Comparison of ENCODE assay signal across 11 cellular contexts in the genomic region with DNA sequence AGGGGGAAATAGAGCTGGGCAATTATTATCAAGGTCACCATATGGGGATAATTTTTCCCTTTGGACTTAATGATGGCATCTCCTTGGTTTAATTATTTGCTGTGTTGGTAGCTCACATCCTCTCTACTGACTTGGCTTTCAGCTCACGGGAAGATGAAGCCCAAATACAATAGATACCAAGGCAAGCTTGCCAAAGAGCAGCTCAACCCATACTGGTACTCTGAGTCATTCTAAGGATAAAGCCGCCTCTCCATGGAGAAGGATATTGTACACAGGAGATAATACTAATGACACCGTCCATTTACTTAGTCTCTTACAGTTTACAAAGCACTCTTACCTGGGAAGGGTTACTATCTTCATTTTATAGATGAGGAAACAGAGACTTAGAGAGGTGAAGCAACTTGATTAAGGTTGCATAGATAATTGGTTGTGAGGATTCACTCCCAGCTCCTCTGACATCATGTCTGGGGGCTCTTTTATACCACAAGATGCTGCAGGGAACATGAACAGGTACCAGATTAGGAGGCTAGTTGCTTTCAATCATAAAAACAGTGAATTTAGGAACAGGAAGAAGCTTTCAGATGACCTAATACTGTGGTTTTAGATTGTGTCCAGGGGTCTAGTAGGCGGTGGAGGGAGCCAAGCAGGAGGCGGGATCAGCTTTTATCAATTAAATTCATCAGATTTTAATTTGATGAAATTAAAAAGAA. TPM values are rescaled to one million over a fixed set of nuclear protein-coding genes. Genes with fewer than 3 reads are reported as not detected.
DNase-seq lines count a peak whose midpoint lies in the region; ATAC-seq and TF ChIP-seq lines count a peak whose summit lies in the region.
"Had no signal": no experiment of that assay in that cellular context is flagged by ENCODE, and none has a peak within 500 bp of the region (broad histone marks: within the 10 kb centered on the region; RNA-seq: fewer than 3 reads in every experiment).

No MANE protein-coding gene starts in this region.

- no peaks in the 10 kb centered on the region for H3K27me3 ChIP-seq in SJSA1 (replicated peaks)
- H3K27me3 ChIP-seq: tibial nerve had no signal

- no peaks in the 10 kb centered on the region for H3K9me3 ChIP-seq in SJSA1 (replicated peaks)
- H3K9me3 ChIP-seq: tibial nerve had no signal

- CTCF ChIA-PET in activated CD8-positive, alpha-beta T cell treated with anti-CD3 and anti-CD28 coated beads for 36 hours (lab: Charles Lee): interaction anchor here (1.1 to 3.6 kb wide), 4 partner anchors 13 to 76 kb away, joined by 3 to 13 read pairs (median 4); no protein-coding TSS in a partner anchor
- CTCF ChIA-PET in activated CD8-positive, alpha-beta T cell treated with anti-CD3 and anti-CD28 coated beads, Interleukin-2, amount 10 ng/mL, durations not matched to agents 7 days and 5 days (lab: Charles Lee): interaction anchor here (1.1 to 5.7 kb wide), 8 partner anchors 47 to 132 kb away, joined by 3 to 27 read pairs (median 4); partner anchors contain the start of genes EED and PICALM

- no peaks in the 10 kb centered on the region for H3K36me3 Mint-ChIP-seq in activated CD8-positive, alpha-beta T cell treated with anti-CD3 and anti-CD28 coated beads for 36 hours (ENCODE audit: low read depth)
- H3K36me3 Mint-ChIP-seq in activated CD8-positive, alpha-beta T cell treated with anti-CD3 and anti-CD28 coated beads, Interleukin-2, amount 10 ng/mL, durations not matched to agents 7 days and 5 days (ENCODE audit: low read depth): peaks cover 1% of the 10 kb centered on the region
- H3K36me3 Mint-ChIP-seq in stimulated activated memory B cell treated with anti-CD40 and anti-IgM and Interleukin-4, amounts not matched to agents 10 μg/mL and 1 μg/mL and 100 μg/mL, for 72 hours: no peaks in the 10 kb centered on the region

- H3K36me3 ChIP-seq in SJSA1: no peaks in the 10 kb centered on the region
- H3K36me3 ChIP-seq: tibial nerve had no signal

- no peaks in the 10 kb centered on the region for H3K9me3 Mint-ChIP-seq in activated CD8-positive, alpha-beta T cell treated with anti-CD3 and anti-CD28 coated beads for 36 hours
- H3K9me3 Mint-ChIP-seq in activated CD8-positive, alpha-beta T cell treated with anti-CD3 and anti-CD28 coated beads, Interleukin-2, amount 10 ng/mL, durations not matched to agents 7 days and 5 days (ENCODE audit: insufficient read depth): no peaks in the 10 kb centered on the region
- H3K9me3 Mint-ChIP-seq in stimulated activated memory B cell treated with anti-CD40 and anti-IgM and Interleukin-4, amounts not matched to agents 10 μg/mL and 1 μg/mL and 100 μg/mL, for 72 hours: no peaks in the 10 kb centered on the region

- H3K4me1 Mint-ChIP-seq in activated CD8-positive, alpha-beta T cell treated with anti-CD3 and anti-CD28 coated beads for 36 hours (ENCODE audit: low read depth): peaks cover 29% of the 10 kb centered on the region
- H3K4me1 Mint-ChIP-seq in activated CD8-positive, alpha-beta T cell treated with anti-CD3 and anti-CD28 coated beads, Interleukin-2, amount 10 ng/mL, durations not matched to agents 7 days and 5 days (ENCODE audit: low read depth): peaks cover 19% of the 10 kb centered on the region
- peaks cover 25% of the 10 kb centered on the region for H3K4me1 Mint-ChIP-seq in stimulated activated memory B cell treated with anti-CD40 and anti-IgM and Interleukin-4, amounts not matched to agents 10 μg/mL and 1 μg/mL and 100 μg/mL, for 72 hours

- peak overlapping the region; percentile 84 for H3K27ac Mint-ChIP-seq in activated CD8-positive, alpha-beta T cell treated with anti-CD3 and anti-CD28 coated beads for 36 hours
- H3K27ac Mint-ChIP-seq in activated CD8-positive, alpha-beta T cell treated with anti-CD3 and anti-CD28 coated beads, Interleukin-2, amount 10 ng/mL, durations not matched to agents 7 days and 5 days: no peak overlapping the region
- peak overlapping the region; percentile 83 for H3K27ac Mint-ChIP-seq in stimulated activated memory B cell treated with anti-CD40 and anti-IgM and Interleukin-4, amounts not matched to agents 10 μg/mL and 1 μg/mL and 100 μg/mL, for 72 hours

- H3K4me1 ChIP-seq in SJSA1 (replicated peaks): peaks cover 20% of the 10 kb centered on the region

- ATAC-seq in activated CD8-positive, alpha-beta T cell treated with anti-CD3 and anti-CD28 coated beads for 36 hours: no peak
- ATAC-seq in activated CD8-positive, alpha-beta T cell treated with anti-CD3 and anti-CD28 coated beads, Interleukin-2, amount 10 ng/mL, durations not matched to agents 7 days and 5 days: no peak
- no peak for ATAC-seq in stimulated activated memory B cell treated with anti-CD40 and anti-IgM and Interleukin-4, amounts not matched to agents 10 μg/mL and 1 μg/mL and 100 μg/mL, for 72 hours
- ATAC-seq in GM21528 (IDR thresholded peaks at IDR 0.05; ENCODE audit: low FRiP score, unreplicated experiment): no peak

- no peak for TF ChIP-seq CTCF in activated CD8-positive, alpha-beta T cell treated with anti-CD3 and anti-CD28 coated beads for 36 hours (IDR thresholded peaks at IDR 0.05)

- H3K4me3 ChIP-seq in SJSA1: no peak overlapping the region
- H3K4me3 ChIP-seq: tibial nerve had no signal

- peaks cover 3% of the 10 kb centered on the region for H3K27me3 Mint-ChIP-seq in activated CD8-positive, alpha-beta T cell treated with anti-CD3 and anti-CD28 coated beads for 36 hours
- H3K27me3 Mint-ChIP-seq in activated CD8-positive, alpha-beta T cell treated with anti-CD3 and anti-CD28 coated beads, Interleukin-2, amount 10 ng/mL, durations not matched to agents 7 days and 5 days (ENCODE audit: low read depth): peaks cover 2% of the 10 kb centered on the region
- no peaks in the 10 kb centered on the region for H3K27me3 Mint-ChIP-seq in stimulated activated memory B cell treated with anti-CD40 and anti-IgM and Interleukin-4, amounts not matched to agents 10 μg/mL and 1 μg/mL and 100 μg/mL, for 72 hours
- H3K27me3 Mint-ChIP-seq: B cell had no signal

- H3K27ac ChIP-seq in SJSA1: peak overlapping the region; percentile 52
- H3K27ac ChIP-seq: tibial nerve had no signal

- intact Hi-C loops in activated CD8-positive, alpha-beta T cell treated with anti-CD3 and anti-CD28 coated beads for 36 hours (cut with micrococcal nuclease): loop anchor here (5.0 kb wide), 2 partner anchors 70 to 75 kb away; no protein-coding TSS in a partner anchor

- H3K4me3 Mint-ChIP-seq in activated CD8-positive, alpha-beta T cell treated with anti-CD3 and anti-CD28 coated beads for 36 hours: no peak overlapping the region
- no peak overlapping the region for H3K4me3 Mint-ChIP-seq in activated CD8-positive, alpha-beta T cell treated with anti-CD3 and anti-CD28 coated beads, Interleukin-2, amount 10 ng/mL, durations not matched to agents 7 days and 5 days
- no peak overlapping the region for H3K4me3 Mint-ChIP-seq in stimulated activated memory B cell treated with anti-CD40 and anti-IgM and Interleukin-4, amounts not matched to agents 10 μg/mL and 1 μg/mL and 100 μg/mL, for 72 hours

- no peak for DNase-seq in activated CD8-positive, alpha-beta T cell treated with anti-CD3 and anti-CD28 coated beads for 36 hours
- no peak for DNase-seq in activated CD8-positive, alpha-beta T cell treated with anti-CD3 and anti-CD28 coated beads, Interleukin-2, amount 10 ng/mL, durations not matched to agents 7 days and 5 days
- DNase-seq in SJSA1 (ENCODE audit: low read depth in 1 of 2, low spot score in 2 of 2) (peak in 1 of 2 experiments; percentile 30), dermis blood vessel endothelial cell (peak; percentile 17), NCI-H446 treated with DMSO at 0.1 percent for 48 hours (lab: John Stamatoyannopoulos, UW) (no peak), NCI-H345 (lab: John Stamatoyannopoulos, UW) (no peak)
- DNase-seq: NCI-H526 had no signal

- POLR2A ChIA-PET in activated CD8-positive, alpha-beta T cell treated with anti-CD3 and anti-CD28 coated beads for 36 hours (lab: Charles Lee): interaction anchor here (0.9 to 1.0 kb wide), 2 partner anchors 17 to 47 kb away, joined by 3 to 4 read pairs; no protein-coding TSS in a partner anchor
- POLR2A ChIA-PET in activated CD8-positive, alpha-beta T cell treated with anti-CD3 and anti-CD28 coated beads, Interleukin-2, amount 10 ng/mL, durations not matched to agents 7 days and 5 days (lab: Charles Lee): interaction anchor here (1.9 kb wide), 1 partner anchor 48 kb away, joined by 5 read pairs; no protein-coding TSS in a partner anchor

RNA-seq across cellular contexts. Expression of gene PICALM, which starts 48.3 kb away (rescaled TPM):
- total RNA-seq in activated CD8-positive, alpha-beta T cell treated with anti-CD3 and anti-CD28 coated beads for 36 hours: 10 to 100 TPM; 57.5 to 61.2 TPM
- total RNA-seq in activated CD8-positive, alpha-beta T cell treated with anti-CD3 and anti-CD28 coated beads, Interleukin-2, amount 10 ng/mL, durations not matched to agents 7 days and 5 days: 100 to 1,000 TPM; 110 to 115 TPM
- total RNA-seq in SJSA1 (2014; rRNA removed; shearing (Covaris generic)): 105 and 132 TPM in 2 replicates
- 238 and 240 TPM in 2 replicates for total RNA-seq in dermis blood vessel endothelial cell
